ENCODE assay signal across 8 cellular contexts in genomic region chr6:39102024-39102820, GRCh38. TPM values are rescaled to one million over a fixed set of nuclear protein-coding genes. Genes with fewer than 3 reads are reported as not detected.
DNase-seq lines count a peak whose midpoint lies in the region; ATAC-seq and TF ChIP-seq lines count a peak whose summit lies in the region.

No MANE protein-coding gene starts in this region.

- H3K27ac Mint-ChIP-seq in stimulated activated naive CD8-positive, alpha-beta T cell treated with anti-CD3 and anti-CD28 coated beads, Interleukin-15, amount 100 ng/mL, for 72 hours, result no peak overlapping the region

- no peaks in the 10 kb centered on the region for H3K27me3 Mint-ChIP-seq in stimulated activated naive CD8-positive, alpha-beta T cell treated with anti-CD3 and anti-CD28 coated beads, Interleukin-15, amount 100 ng/mL, for 72 hours

- H3K9me3 Mint-ChIP-seq in stimulated activated naive CD8-positive, alpha-beta T cell treated with anti-CD3 and anti-CD28 coated beads, Interleukin-15, amount 100 ng/mL, for 72 hours, result no peaks in the 10 kb centered on the region

- H3K4me3 ChIP-seq in epithelial cell of esophagus (ENCODE audit: low read length), result no peak overlapping the region

- no peak overlapping the region for H3K4me3 Mint-ChIP-seq in stimulated activated naive CD8-positive, alpha-beta T cell treated with anti-CD3 and anti-CD28 coated beads, Interleukin-15, amount 100 ng/mL, for 72 hours

- DNase-seq in stimulated activated naive CD8-positive, alpha-beta T cell treated with anti-CD3 and anti-CD28 coated beads, Interleukin-15, Interleukin-2, amounts not matched to agents 100 U/mL and 50 U/mL, for 24 hours, result peak; percentile 26
- no peak for DNase-seq in stimulated activated naive CD8-positive, alpha-beta T cell treated with anti-CD3 and anti-CD28 coated beads, Interleukin-15, amount 100 ng/mL, for 72 hours
- DNase-seq in NAMALWA (ENCODE audit: low spot score) (peak; percentile 19), epithelial cell of esophagus (ENCODE audit: low read depth) (peak; percentile 48), omental fat pad (ENCODE audit: low spot score) (no peak), SK-N-DZ (ENCODE audit: low spot score) (no peak)

- TF ChIP-seq CTCF in epithelial cell of esophagus (IDR thresholded peaks at IDR 0.05; ENCODE audit: insufficient read depth, low read depth, low read length, missing control alignments) (peak; percentile 46), omental fat pad (IDR thresholded peaks at IDR 0.05) (peak in 1 of 3 donors; percentile 19)

- peak; percentile 25 for ATAC-seq in stimulated activated naive CD8-positive, alpha-beta T cell treated with anti-CD3 and anti-CD28 coated beads, Interleukin-15, Interleukin-2, amounts not matched to agents 100 U/mL and 50 U/mL, for 24 hours
- no peak for ATAC-seq in stimulated activated naive CD8-positive, alpha-beta T cell treated with anti-CD3 and anti-CD28 coated beads, Interleukin-15, amount 100 ng/mL, for 72 hours
- peak; percentile 87 for ATAC-seq in omental fat pad (ENCODE audit: low FRiP score)
- no peak for ATAC-seq in HG03139 (IDR thresholded peaks at IDR 0.05; ENCODE audit: unreplicated experiment)
- ATAC-seq in GM18873 (IDR thresholded peaks at IDR 0.05; ENCODE audit: low FRiP score, unreplicated experiment), result no peak

- peaks cover 45% of the 10 kb centered on the region for H3K4me1 Mint-ChIP-seq in stimulated activated naive CD8-positive, alpha-beta T cell treated with anti-CD3 and anti-CD28 coated beads, Interleukin-15, amount 100 ng/mL, for 72 hours

RNA-seq across cellular contexts. Expression of gene SAYSD1, which starts 12.8 kb away (rescaled TPM):
- total RNA-seq in omental fat pad, result 10 to 100 TPM; 13.3 to 20.5 (median 16.3) TPM
- 10.0 and 13.0 TPM in 2 replicates for polyA plus RNA-seq in SK-N-DZ (2014; cell fraction: cytosol; rRNA removed)
- 4.7 and 8.1 TPM in 2 replicates for polyA plus RNA-seq in SK-N-DZ (2014; cell fraction: nucleus; rRNA removed)

RNA-seq across cellular contexts. Expression of gene GLP1R, which starts 53.6 kb away (rescaled TPM):
- total RNA-seq in omental fat pad, result not detected
- polyA plus RNA-seq in SK-N-DZ (2014; cell fraction: cytosol; rRNA removed), result not detected in 2 replicates
- not detected in 2 replicates for polyA plus RNA-seq in SK-N-DZ (2014; cell fraction: nucleus; rRNA removed)

Comparison
In these comparisons a context has a peak if more than half of its experiments do, and no peak if none do; other contexts are left out.
1. ATAC-seq: peak in stimulated activated naive CD8-positive, alpha-beta T cell treated with anti-CD3 and anti-CD28 coated beads, Interleukin-15, Interleukin-2, amounts not matched to agents 100 U/mL and 50 U/mL, for 24 hours (single experiment) and omental fat pad (single experiment); none in stimulated activated naive CD8-positive, alpha-beta T cell treated with anti-CD3 and anti-CD28 coated beads, Interleukin-15, amount 100 ng/mL, for 72 hours (single experiment), HG03139 (single experiment) and GM18873 (single experiment).
2. DNase-seq: peak in stimulated activated naive CD8-positive, alpha-beta T cell treated with anti-CD3 and anti-CD28 coated beads, Interleukin-15, Interleukin-2, amounts not matched to agents 100 U/mL and 50 U/mL, for 24 hours (single experiment), NAMALWA (single experiment) and epithelial cell of esophagus (single experiment); none in stimulated activated naive CD8-positive, alpha-beta T cell treated with anti-CD3 and anti-CD28 coated beads, Interleukin-15, amount 100 ng/mL, for 72 hours (0 of 2), omental fat pad (single experiment) and SK-N-DZ (single experiment).